ENCODE assay signal across 8 cellular contexts in the genomic region with DNA sequence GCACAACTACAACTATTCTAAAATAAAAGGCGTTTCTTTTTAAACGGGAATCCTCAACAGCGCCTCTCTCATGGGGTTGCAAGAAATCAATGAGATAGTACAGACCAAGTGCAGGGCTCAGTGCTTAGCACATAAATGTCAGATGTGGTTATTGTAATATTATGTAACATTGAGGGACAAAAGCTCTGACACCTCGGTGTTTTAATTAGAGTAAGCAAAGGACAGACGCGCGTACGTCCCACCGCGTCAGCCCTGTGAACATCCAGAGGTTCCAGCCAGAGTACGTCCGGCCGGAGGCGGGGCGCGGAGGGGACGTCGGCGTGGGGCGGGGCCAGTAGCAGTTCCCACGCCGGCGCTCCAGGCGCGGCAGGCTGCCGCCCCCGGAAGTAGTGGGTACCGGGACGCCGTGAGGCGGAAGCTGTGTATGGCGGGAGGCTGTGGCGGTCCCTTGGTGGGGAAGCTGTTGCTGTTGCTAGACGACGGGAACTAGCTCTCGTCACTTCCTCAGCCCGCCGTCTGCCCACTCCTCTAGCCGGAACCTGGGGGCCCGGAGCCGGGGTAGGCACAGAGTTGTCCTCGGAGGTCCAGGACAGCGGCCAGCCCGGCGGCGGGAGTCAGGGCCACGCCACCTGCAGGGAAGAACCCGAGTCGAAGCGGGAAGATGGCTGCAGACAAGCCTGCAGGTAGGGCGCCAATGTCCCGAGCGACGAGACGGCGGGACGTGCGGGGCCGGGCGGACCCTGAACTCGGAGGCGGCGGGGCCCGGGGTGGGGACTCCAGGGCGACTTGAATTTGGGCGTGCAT. TPM values are rescaled to one million over a fixed set of nuclear protein-coding genes. Genes with fewer than 3 reads are reported as not detected.
DNase-seq lines count a peak whose midpoint lies in the region; ATAC-seq lines count a peak whose summit lies in the region.

A gene with protein sequence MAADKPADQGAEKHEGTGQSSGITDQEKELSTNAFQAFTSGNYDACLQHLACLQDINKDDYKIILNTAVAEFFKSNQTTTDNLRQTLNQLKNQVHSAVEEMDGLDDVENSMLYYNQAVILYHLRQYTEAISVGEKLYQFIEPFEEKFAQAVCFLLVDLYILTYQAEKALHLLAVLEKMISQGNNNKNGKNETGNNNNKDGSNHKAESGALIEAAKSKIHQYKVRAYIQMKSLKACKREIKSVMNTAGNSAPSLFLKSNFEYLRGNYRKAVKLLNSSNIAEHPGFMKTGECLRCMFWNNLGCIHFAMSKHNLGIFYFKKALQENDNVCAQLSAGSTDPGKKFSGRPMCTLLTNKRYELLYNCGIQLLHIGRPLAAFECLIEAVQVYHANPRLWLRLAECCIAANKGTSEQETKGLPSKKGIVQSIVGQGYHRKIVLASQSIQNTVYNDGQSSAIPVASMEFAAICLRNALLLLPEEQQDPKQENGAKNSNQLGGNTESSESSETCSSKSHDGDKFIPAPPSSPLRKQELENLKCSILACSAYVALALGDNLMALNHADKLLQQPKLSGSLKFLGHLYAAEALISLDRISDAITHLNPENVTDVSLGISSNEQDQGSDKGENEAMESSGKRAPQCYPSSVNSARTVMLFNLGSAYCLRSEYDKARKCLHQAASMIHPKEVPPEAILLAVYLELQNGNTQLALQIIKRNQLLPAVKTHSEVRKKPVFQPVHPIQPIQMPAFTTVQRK (plus strand): TSS at position 389 of the 804 bp plus-strand sequence. CDS start 273 bp downstream, at position 662.

- ATAC-seq in GM19395 (IDR thresholded peaks at IDR 0.05; ENCODE audit: unreplicated experiment) = peak; percentile 98
- ATAC-seq in HG03565 (IDR thresholded peaks at IDR 0.05; ENCODE audit: unreplicated experiment) = peak; percentile 97
- peak; percentile 99 for ATAC-seq in left lobe of liver

- DNase-seq in CD1c-positive myeloid dendritic cell (ENCODE audit: extremely low spot score) (peak; percentile 98), NCI-H748 treated with DMSO at 0.1 percent for 48 hours (lab: John Stamatoyannopoulos, UW) (peak; percentile 74), dedifferentiated amniotic fluid mesenchymal stem cell (ENCODE audit: extremely low spot score) (peak; percentile 95), left lobe of liver (ENCODE audit: low spot score) (peak; percentile 96)
- DNase-seq in activated CD4-positive, alpha-beta T cell treated with anti-CD3 and anti-CD28 coated beads, Interleukin-2, amount 50 U/mL, for 24 hours (ENCODE audit: low read depth in 1 of 2, low spot score in 1 of 2) = peak; percentile 87 to 93
- peak; percentile 91 for DNase-seq in stimulated activated CD4-positive, alpha-beta T cell treated with anti-CD3 and anti-CD28 coated beads, Interleukin-2, amount 100 ng/mL, for 4 hours (ENCODE audit: low read depth)

RNA-seq across cellular contexts. Expression of the gene that starts here (rescaled TPM):
- total RNA-seq in left lobe of liver = 10.5 TPM

Comparison
In these comparisons a context has a peak if more than half of its experiments do, and no peak if none do; other contexts are left out.
1. Peak in every context shown above with its lines: DNase-seq and ATAC-seq.